In the genomic region with DNA sequence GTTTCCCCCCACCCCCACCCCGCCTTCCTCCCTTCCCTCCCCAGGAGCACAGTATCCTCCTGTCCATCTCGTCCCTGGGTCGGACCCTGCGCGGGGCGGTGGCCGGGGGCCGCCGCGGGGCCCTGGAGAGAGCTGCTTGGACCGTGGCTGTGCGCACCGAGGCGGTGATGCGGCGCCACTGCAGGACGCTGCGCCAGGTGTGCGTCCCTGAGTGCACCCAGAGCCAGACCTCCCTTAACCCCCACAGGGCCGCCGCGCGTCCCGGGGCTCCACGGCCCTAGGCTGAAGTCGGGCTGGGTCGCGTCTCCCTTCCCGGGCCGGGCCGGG, we compare ENCODE assay signal across 8 cellular contexts. TPM values are rescaled to one million over a fixed set of nuclear protein-coding genes. Genes with fewer than 3 reads are reported as not detected.
DNase-seq lines count a peak whose midpoint lies in the region; ATAC-seq and TF ChIP-seq lines count a peak whose summit lies in the region.

No MANE protein-coding gene starts in this region.

- H3K27me3 ChIP-seq in BE2C = peaks cover 6% of the 10 kb centered on the region; the same call in 1 of the 2 replicates
- peaks cover 0 to 20% of the 10 kb centered on the region in 2 donors for H3K27me3 ChIP-seq in breast epithelium
- H3K27me3 ChIP-seq in sigmoid colon = peaks cover 44 to 68% (median 66%) of the 10 kb centered on the region in 3 donors
- H3K27me3 ChIP-seq in aorta (ENCODE audit: control insufficient read depth in 1 of 2, insufficient read depth in 2 of 2, low read length in 1 of 2) = no peaks in the 10 kb centered on the region

- H3K4me3 ChIP-seq in BE2C (ENCODE audit: low read depth, low read length) (peak overlapping the region; percentile 61), breast epithelium (peak overlapping the region; percentile 36 to 82 (median 57)), sigmoid colon (peak overlapping the region in 3 of 4 donors; percentile 42 to 54 (median 52)), aorta (ENCODE audit: low read length in 2 of 2) (no peak overlapping the region)

- 1% methylated on average over 31 of the region's 31 CpGs for WGBS in sigmoid colon, 2 donors
- WGBS in aorta, 2 donors = 2% methylated on average over 18 to 31 of the region's 31 CpGs

- H3K9me3 ChIP-seq in BE2C (no peaks in the 10 kb centered on the region), breast epithelium (no peaks in the 10 kb centered on the region), sigmoid colon (no peaks in the 10 kb centered on the region), aorta (ENCODE audit: control insufficient read depth, low read length) (no peaks in the 10 kb centered on the region)

- H3K4me1 ChIP-seq in BE2C = peaks cover 36% of the 10 kb centered on the region
- H3K4me1 ChIP-seq in breast epithelium = peaks cover 0 to 4% of the 10 kb centered on the region in 2 donors
- peaks cover 0 to 40% (median 33%) of the 10 kb centered on the region in 4 donors for H3K4me1 ChIP-seq in sigmoid colon
- H3K4me1 ChIP-seq in aorta (ENCODE audit: control insufficient read depth in 1 of 2, insufficient read depth in 2 of 2, low read length in 2 of 2) = no peaks in the 10 kb centered on the region

- intact Hi-C loops in breast epithelium (cut with DNase I; ENCODE audit: low total_unique reads) = no loop called here
- intact Hi-C loops in sigmoid colon (cut with DNase I) = loop anchor here (2.0 kb wide), 1 partner anchor 83 kb away; no protein-coding TSS in a partner anchor
- intact Hi-C loops in aorta (cut with DNase I) = loop anchor here in 1 of 2 donors (2.0 kb wide), 1 partner anchor 83 kb away; no protein-coding TSS in a partner anchor

- no peak for DNase-seq in BE2C
- peak; percentile 61 for DNase-seq in GM19238 (ENCODE audit: insufficient read length, low spot score)
- no peak for DNase-seq in breast epithelium (ENCODE audit: low spot score in 2 of 2)
- DNase-seq in sigmoid colon = no peak
- no peak for DNase-seq in stimulated activated CD4-positive, alpha-beta T cell treated with anti-CD3 and anti-CD28 coated beads, Interleukin-4, amount 100 ng/mL, for 1 hour
- no peak for DNase-seq in aorta
- DNase-seq in activated CD4-positive, CD25-positive, alpha-beta regulatory T cell (lab: John Stamatoyannopoulos, UW) = no peak

- H3K36me3 ChIP-seq in BE2C (peaks cover 21% of the 10 kb centered on the region), breast epithelium (no peaks in the 10 kb centered on the region), sigmoid colon (peaks cover 0 to 22% (median 4%) of the 10 kb centered on the region in 4 donors), aorta (ENCODE audit: control insufficient read depth in 1 of 2, insufficient read depth in 2 of 2, low read length in 1 of 2) (no peaks in the 10 kb centered on the region)

- no peak for TF ChIP-seq POLR2A in breast epithelium (IDR thresholded peaks at IDR 0.05)
- no peak for TF ChIP-seq POLR2A in sigmoid colon (IDR thresholded peaks at IDR 0.05)

- TF ChIP-seq EP300 in sigmoid colon (IDR thresholded peaks at IDR 0.05) = no peak

- H3K27ac ChIP-seq in breast epithelium (peak overlapping the region in 1 of 2 donors; percentile 33), sigmoid colon (peak overlapping the region in 3 of 4 donors; percentile 38 to 58 (median 58)), aorta (ENCODE audit: low read depth in 1 of 2, low read length in 2 of 2) (no peak overlapping the region)

- no peak for TF ChIP-seq CTCF in BE2C (IDR thresholded peaks at IDR 0.05; ENCODE audit: low read depth, low read length)
- no peak for TF ChIP-seq CTCF in breast epithelium (IDR thresholded peaks at IDR 0.05)
- TF ChIP-seq CTCF in sigmoid colon (IDR thresholded peaks at IDR 0.05) = no peak

- ATAC-seq in HG03460 (IDR thresholded peaks at IDR 0.05; ENCODE audit: unreplicated experiment) = peak; percentile 26
- ATAC-seq in aorta (ENCODE audit: low FRiP score) = no peak

RNA-seq across cellular contexts. Expression of a gene that starts 2.2 kb away (rescaled TPM):
- 20.3 TPM for polyA plus RNA-seq in BE2C (2012; ENCODE audit: insufficient read depth, insufficient read length, low read depth)
- 1 to 10 TPM in 2 of 3 donors, under 1 TPM in 1; 0.66 to 1.3 (median 1.1) TPM for total RNA-seq in breast epithelium
- 1 to 10 TPM in 1 of 4 donors, under 1 TPM in 3; under 0.01 to 1.1 (median 0.37) TPM for total RNA-seq in sigmoid colon
- 1 to 10 TPM in 1 of 3 donors, not detected in 2; 1.7 TPM for polyA plus RNA-seq in sigmoid colon
- total RNA-seq in aorta = 1 to 10 TPM; 1.7 to 2.8 TPM
- polyA plus RNA-seq in aorta = 1 to 10 TPM in 1 of 2 donors, not detected in 1; 2.1 TPM

RNA-seq across cellular contexts. Expression of a gene that starts 11.2 kb away (rescaled TPM):
- polyA plus RNA-seq in BE2C (2012; ENCODE audit: insufficient read depth, insufficient read length, low read depth) = 54.0 TPM
- total RNA-seq in breast epithelium (1 to 10 TPM; 1.8 to 8.8 (median 3.2) TPM), sigmoid colon (1 to 10 TPM; 1.8 to 5.5 (median 3.8) TPM), aorta (100 to 1,000 TPM in 1 of 2 donors, 10 to 100 TPM in 1; 43.2 to 186 TPM)
- polyA plus RNA-seq in sigmoid colon (10 to 100 TPM in 1 of 3 donors, 1 to 10 TPM in 1, under 1 TPM in 1; 0.69 to 11.9 (median 3.0) TPM), aorta (1 to 10 TPM; 1.3 to 2.6 TPM)

RNA-seq across cellular contexts. Expression of a gene that starts 24.8 kb away (rescaled TPM):
- 202 TPM for polyA plus RNA-seq in BE2C (2012; ENCODE audit: insufficient read depth, insufficient read length, low read depth)
- 10 to 100 TPM; 23.9 to 39.4 (median 26.6) TPM for total RNA-seq in breast epithelium
- total RNA-seq in sigmoid colon = 10 to 100 TPM; 41.7 to 50.5 (median 42.2) TPM
- 10 to 100 TPM in 2 of 3 donors, 1 to 10 TPM in 1; 2.1 to 14.0 (median 11.4) TPM for polyA plus RNA-seq in sigmoid colon
- total RNA-seq in aorta = 10 to 100 TPM; 45.5 to 71.1 TPM
- polyA plus RNA-seq in aorta = 10 to 100 TPM; 26.2 to 80.1 TPM

RNA-seq across cellular contexts. Expression of a gene that starts 41.1 kb away (rescaled TPM):
- polyA plus RNA-seq in BE2C (2012; ENCODE audit: insufficient read depth, insufficient read length, low read depth) = 31.1 TPM
- total RNA-seq in breast epithelium (10 to 100 TPM; 14.7 to 22.2 (median 16.4) TPM), sigmoid colon (10 to 100 TPM in 2 of 4 donors, 1 to 10 TPM in 2; 7.5 to 12.3 (median 10.5) TPM), aorta (10 to 100 TPM; 19.0 to 20.1 TPM)
- polyA plus RNA-seq in sigmoid colon (10 to 100 TPM; 11.1 to 22.0 (median 12.6) TPM), aorta (10 to 100 TPM; 10.8 to 23.8 TPM)

RNA-seq across cellular contexts. Expression of a gene that starts 41.7 kb away (rescaled TPM):
- 2.7 TPM for polyA plus RNA-seq in BE2C (2012; ENCODE audit: insufficient read depth, insufficient read length, low read depth)
- 1 to 10 TPM; 1.6 to 3.4 (median 2.3) TPM for total RNA-seq in breast epithelium
- total RNA-seq in sigmoid colon = 1 to 10 TPM in 1 of 4 donors, under 1 TPM in 3; 0.71 to 2.2 (median 0.89) TPM
- polyA plus RNA-seq in sigmoid colon = 1 to 10 TPM in 1 of 3 donors, under 1 TPM in 1, not detected in 1; under 0.01 to 1.0 TPM
- total RNA-seq in aorta = 1 to 10 TPM in 1 of 2 donors, under 1 TPM in 1; 0.78 to 2.9 TPM
- polyA plus RNA-seq in aorta = 1 to 10 TPM in 1 of 2 donors, under 1 TPM in 1; 0.72 to 1.1 TPM

Comparison
In these comparisons a context has a peak if more than half of its experiments do, and no peak if none do; other contexts are left out.
1. H3K4me3 ChIP-seq: peak in BE2C (single experiment), breast epithelium (3 of 3) and sigmoid colon (3 of 4); none in aorta (0 of 2).
2. H3K27ac ChIP-seq: peak in sigmoid colon (3 of 4); none in aorta (0 of 2).
3. RNA of a gene that starts 11.2 kb away (total RNA-seq): 43.2 to 186 TPM in aorta; 1.8 to 5.5 TPM in sigmoid colon and 1.8 to 8.8 TPM in breast epithelium; every median in the first group is over 4 times any median in the second.